8 cellular contexts compared by ENCODE assay signal in the genomic region with DNA sequence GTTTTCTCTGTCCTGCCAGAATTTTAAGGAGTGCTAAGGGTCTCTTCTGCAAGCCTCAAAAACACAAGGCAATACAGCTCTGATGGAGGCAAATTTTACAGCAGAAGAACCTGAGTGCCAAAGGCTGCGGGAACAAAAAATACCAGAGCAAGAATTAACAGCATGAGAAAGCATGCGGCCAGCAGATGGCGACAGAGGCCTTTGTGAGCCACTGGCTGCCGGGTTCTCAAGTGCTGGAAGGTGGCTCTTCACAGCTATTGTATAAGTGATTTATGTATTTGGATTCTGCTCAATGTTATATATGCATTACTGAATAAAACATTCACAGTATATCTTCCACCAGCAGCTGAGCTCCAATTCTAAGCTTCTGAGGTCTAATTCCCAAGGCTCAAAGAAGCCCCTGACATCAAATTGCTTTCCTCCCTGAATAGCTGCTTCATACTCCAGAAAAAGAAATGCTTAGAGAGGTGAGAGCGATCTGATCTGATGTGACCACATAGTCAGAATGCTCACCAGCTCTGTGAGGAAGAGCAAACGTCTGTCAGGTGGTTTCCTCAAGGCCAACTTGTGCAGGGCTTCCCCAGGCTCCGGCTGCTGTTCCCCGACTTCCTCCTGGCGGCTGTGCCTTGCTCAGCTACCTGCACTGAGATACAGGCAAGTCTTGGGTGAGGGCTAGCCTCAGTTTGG. TPM values are rescaled to one million over a fixed set of nuclear protein-coding genes. Genes with fewer than 3 reads are reported as not detected.
DNase-seq lines count a peak whose midpoint lies in the region; ATAC-seq and TF ChIP-seq lines count a peak whose summit lies in the region.

No MANE protein-coding gene starts in this region.

- no peaks in the 10 kb centered on the region for H3K36me3 ChIP-seq in esophagus squamous epithelium

- intact Hi-C loops in esophagus squamous epithelium (cut with DNase I) = loop anchor here (10.0 kb wide), 2 partner anchors 161 to 241 kb away; no protein-coding TSS in a partner anchor

- TF ChIP-seq CTCF in GM12875 (IDR thresholded peaks at IDR 0.05; ENCODE audit: borderline replicate concordance, insufficient read depth, low read depth, low read length) (peak; percentile 74), esophagus squamous epithelium (IDR thresholded peaks at IDR 0.05) (peak; percentile 80 to 91 (median 88)), nephron (IDR thresholded peaks at IDR 0.05; ENCODE audit: unreplicated experiment in 3 of 3) (peak; percentile 88 to 95 (median 93))

- H3K9me3 Mint-ChIP-seq in nephron = no peaks in the 10 kb centered on the region
- no peaks in the 10 kb centered on the region for H3K9me3 Mint-ChIP-seq in stimulated activated memory B cell treated with anti-CD40 and anti-IgM and Interleukin-4, amounts not matched to agents 10 μg/mL and 1 μg/mL and 100 μg/mL, for 72 hours

- no peaks in the 10 kb centered on the region for H3K36me3 Mint-ChIP-seq in nephron (ENCODE audit: low read depth)
- H3K36me3 Mint-ChIP-seq in stimulated activated memory B cell treated with anti-CD40 and anti-IgM and Interleukin-4, amounts not matched to agents 10 μg/mL and 1 μg/mL and 100 μg/mL, for 72 hours = no peaks in the 10 kb centered on the region

- TF ChIP-seq POLR2A in esophagus squamous epithelium (IDR thresholded peaks at IDR 0.05) = no peak

- no peaks in the 10 kb centered on the region for H3K9me3 ChIP-seq in esophagus squamous epithelium

- no peaks in the 10 kb centered on the region for H3K27me3 ChIP-seq in esophagus squamous epithelium

- ATAC-seq in stimulated activated memory B cell treated with anti-CD40 and anti-IgM and Interleukin-4, amounts not matched to agents 10 μg/mL and 1 μg/mL and 100 μg/mL, for 72 hours = peak; percentile 70
- no peak for ATAC-seq in HG03457 (IDR thresholded peaks at IDR 0.05; ENCODE audit: unreplicated experiment)

- no peak overlapping the region for H3K27ac ChIP-seq in esophagus squamous epithelium

- 43 to 45% methylated on average over 9 of the region's 9 CpGs for WGBS in esophagus squamous epithelium, 2 donors

- peaks cover 24% of the 10 kb centered on the region for H3K4me1 Mint-ChIP-seq in nephron
- peaks cover 13% of the 10 kb centered on the region for H3K4me1 Mint-ChIP-seq in stimulated activated memory B cell treated with anti-CD40 and anti-IgM and Interleukin-4, amounts not matched to agents 10 μg/mL and 1 μg/mL and 100 μg/mL, for 72 hours

- H3K4me3 Mint-ChIP-seq in nephron = peak overlapping the region in 1 of 3 experiments; percentile 17
- no peak overlapping the region for H3K4me3 Mint-ChIP-seq in stimulated activated memory B cell treated with anti-CD40 and anti-IgM and Interleukin-4, amounts not matched to agents 10 μg/mL and 1 μg/mL and 100 μg/mL, for 72 hours

- H3K27me3 Mint-ChIP-seq in nephron (ENCODE audit: low read depth) = no peaks in the 10 kb centered on the region
- H3K27me3 Mint-ChIP-seq in stimulated activated memory B cell treated with anti-CD40 and anti-IgM and Interleukin-4, amounts not matched to agents 10 μg/mL and 1 μg/mL and 100 μg/mL, for 72 hours = no peaks in the 10 kb centered on the region

- H3K4me3 ChIP-seq in GM12875 (ENCODE audit: low read depth, low read length) = no peak overlapping the region
- no peak overlapping the region for H3K4me3 ChIP-seq in esophagus squamous epithelium

- DNase-seq in Kasumi-1 (lab: John Stamatoyannopoulos, UW) (peak; percentile 72 to 83), OCI-M2 (lab: John Stamatoyannopoulos, UW; ENCODE audit: unreplicated experiment) (peak; percentile 34), activated T-cell treated with anti-CD3 and anti-CD28 coated beads for 4 hours (peak; percentile 82), esophagus squamous epithelium (lab: John Stamatoyannopoulos, UW) (peak; percentile 4)

- H3K4me1 ChIP-seq in esophagus squamous epithelium = no peaks in the 10 kb centered on the region

- peak overlapping the region; percentile 19 to 63 (median 35) for H3K27ac Mint-ChIP-seq in nephron
- no peak overlapping the region for H3K27ac Mint-ChIP-seq in stimulated activated memory B cell treated with anti-CD40 and anti-IgM and Interleukin-4, amounts not matched to agents 10 μg/mL and 1 μg/mL and 100 μg/mL, for 72 hours

RNA-seq across cellular contexts. Expression of a gene that starts 58.6 kb away (rescaled TPM):
- 1 to 10 TPM; 1.1 to 3.0 (median 1.6) TPM for total RNA-seq in esophagus squamous epithelium

Comparison
In these comparisons a context has a peak if more than half of its experiments do, and no peak if none do; other contexts are left out.
1. DNase-seq: peak in every context shown above with its lines; median percentile 82 in activated T-cell treated with anti-CD3 and anti-CD28 coated beads for 4 hours; 78 in Kasumi-1; 34 in OCI-M2; 4 in esophagus squamous epithelium.